8 cellular contexts compared by ENCODE assay signal in genomic region chr9:136644343-136644592, GRCh38. TPM values are rescaled to one million over a fixed set of nuclear protein-coding genes. Genes with fewer than 3 reads are reported as not detected.
DNase-seq lines count a peak whose midpoint lies in the region; TF ChIP-seq lines count a peak whose summit lies in the region.

No MANE protein-coding gene starts in this region.

- in situ Hi-C loops in KBM-7 (cut with MboI; ENCODE audit: low pct_unique_long_range_greater_than_20kb, low sequenced_read_pairs) = no loop called here

- H3K4me1 ChIP-seq in iPS-18a (ENCODE audit: control insufficient read depth, low read depth, low read length) = no peaks in the 10 kb centered on the region
- H3K4me1 ChIP-seq in thyroid gland = peaks cover 11 to 12% of the 10 kb centered on the region in 2 donors

- no peaks in the 10 kb centered on the region for H3K9me3 ChIP-seq in iPS-18a (ENCODE audit: control insufficient read depth, low read depth, low read length)
- no peaks in the 10 kb centered on the region for H3K9me3 ChIP-seq in thyroid gland

- 0 to 9% methylated on average over 5 to 8 of the region's 15 CpGs for WGBS in thyroid gland, 2 donors

- H3K27ac ChIP-seq in iPS-18a (ENCODE audit: low read length) = no peak overlapping the region
- H3K27ac ChIP-seq in thyroid gland = peak overlapping the region in 2 of 3 donors; percentile 20 to 21

- peaks cover 12% of the 10 kb centered on the region for H3K27me3 ChIP-seq in iPS-18a (ENCODE audit: control insufficient read depth, insufficient read depth, low read length)
- H3K27me3 ChIP-seq in thyroid gland = no peaks in the 10 kb centered on the region

- TF ChIP-seq POLR2A in thyroid gland (IDR thresholded peaks at IDR 0.05) = no peak

- no peak for TF ChIP-seq CTCF in thyroid gland (IDR thresholded peaks at IDR 0.05)

- intact Hi-C loops in thyroid gland (cut with DNase I) = no loop called here

- H3K4me3 ChIP-seq in iPS-18a (ENCODE audit: low read length) (peak overlapping the region; percentile 34), thyroid gland (replicated peaks in 1 of 3) (peak overlapping the region in 1 of 3 donors; percentile 12)

- H3K9ac ChIP-seq in iPS-18a (ENCODE audit: low read length) = no peak overlapping the region

- peak; percentile 40 for DNase-seq in NCI-H1694 treated with DMSO at 0.1 percent for 48 hours (lab: John Stamatoyannopoulos, UW)
- DNase-seq in NCI-H1694 (lab: John Stamatoyannopoulos, UW) = no peak
- DNase-seq in SK-N-DZ (ENCODE audit: low spot score) = peak; percentile 54
- peak; percentile 92 to 95 for DNase-seq in thyroid gland
- no peak for DNase-seq in activated T-cell treated with anti-CD3 and anti-CD28 coated beads for 4 hours
- DNase-seq in KBM-7 = no peak
- no peak for DNase-seq in activated CD4-positive, alpha-beta T cell treated with anti-CD3 and anti-CD28 coated beads, Interleukin-2, amount 50 U/mL, for 4 hours

- H3K36me3 ChIP-seq in iPS-18a (ENCODE audit: control insufficient read depth, low read depth, low read length) = no peaks in the 10 kb centered on the region
- H3K36me3 ChIP-seq in thyroid gland = no peaks in the 10 kb centered on the region

RNA-seq across cellular contexts. Expression of gene EGFL7, which starts 18.4 kb away (rescaled TPM):
- polyA plus RNA-seq in SK-N-DZ (2014; cell fraction: cytosol; rRNA removed) = 0.73 TPM in 1 of 2 replicates, not detected in the other
- polyA plus RNA-seq in SK-N-DZ (2014; cell fraction: nucleus; rRNA removed) = 6.2 TPM in 1 of 2 replicates, not detected in the other
- total RNA-seq in thyroid gland = 100 to 1,000 TPM in 1 of 4 donors, 10 to 100 TPM in 3; 38.4 to 143 (median 81.6) TPM

RNA-seq across cellular contexts. Expression of gene AGPAT2, which starts 43.0 kb away (rescaled TPM):
- polyA plus RNA-seq in SK-N-DZ (2014; cell fraction: cytosol; rRNA removed) = 0.70 and 1.1 TPM in 2 replicates
- 0.12 and 0.54 TPM in 2 replicates for polyA plus RNA-seq in SK-N-DZ (2014; cell fraction: nucleus; rRNA removed)
- 10 to 100 TPM; 58.6 to 78.7 (median 72.0) TPM for total RNA-seq in thyroid gland

Comparison
In these comparisons a context has a peak if more than half of its experiments do, and no peak if none do; other contexts are left out.
1. DNase-seq: peak in NCI-H1694 treated with DMSO at 0.1 percent for 48 hours (single experiment), SK-N-DZ (single experiment) and thyroid gland (2 of 2); none in NCI-H1694 (single experiment), activated T-cell treated with anti-CD3 and anti-CD28 coated beads for 4 hours (single experiment), KBM-7 (single experiment) and activated CD4-positive, alpha-beta T cell treated with anti-CD3 and anti-CD28 coated beads, Interleukin-2, amount 50 U/mL, for 4 hours (0 of 2).